28 cellular contexts compared by ENCODE assay signal in the genomic region with DNA sequence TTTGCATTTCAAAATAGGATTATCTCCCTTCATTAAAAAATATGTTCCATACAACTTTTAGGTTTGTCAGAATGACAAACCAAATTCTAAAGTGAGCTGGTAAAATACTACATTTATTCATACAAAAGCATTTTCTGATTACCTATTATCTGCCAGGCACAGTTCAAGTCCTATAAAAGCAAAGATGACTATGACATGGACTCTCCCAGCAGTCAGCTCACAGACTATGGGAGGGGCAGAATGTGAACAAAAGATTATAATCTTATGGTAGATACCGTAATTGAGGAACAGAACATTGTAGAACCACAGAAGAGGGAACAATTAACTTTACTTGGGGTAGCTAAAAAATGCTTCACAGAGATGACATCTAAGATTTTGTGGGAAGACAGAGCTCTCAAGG.
"Had no signal": no experiment of that assay in that cellular context is flagged by ENCODE, and none has a peak within 500 bp of the region (broad histone marks: within the 10 kb centered on the region; RNA-seq: fewer than 3 reads in every experiment).

No MANE protein-coding gene starts in this region.

- H3K36me3 ChIP-seq: MG63 had no signal

- H3K27me3 ChIP-seq: MG63, Peyer's patch, SJSA1 had no signal

- H3K9me3 ChIP-seq: MG63, Peyer's patch, SJSA1 had no signal

- H3K27me3 Mint-ChIP-seq: activated CD4-positive, alpha-beta memory T cell treated with anti-CD3 and anti-CD28 coated beads for 36 hours; activated CD4-positive, alpha-beta T cell treated with anti-CD3 and anti-CD28 coated beads, Interleukin-2, amount 10 ng/mL, durations not matched to agents 7 days and 5 days; activated naive CD4-positive, alpha-beta T cell treated with anti-CD3 and anti-CD28 coated beads, Interleukin-2, amount 50 U/mL, for 24 hours had no signal

- ATAC-seq: SK-N-SH treated with all-trans-retinoic acid at 6 μM for 48 hours had no signal

- DNase-seq: activated CD4-positive, alpha-beta memory T cell treated with anti-CD3 and anti-CD28 coated beads for 36 hours; activated CD4-positive, alpha-beta T cell treated with anti-CD3 and anti-CD28 coated beads, Interleukin-2, amount 10 ng/mL, durations not matched to agents 7 days and 5 days; activated CD4-positive, CD25-positive, alpha-beta regulatory T cell; activated effector memory CD4-positive, alpha-beta T cell treated with Interleukin-2 at 50 U/mL for 16 hours; activated naive CD4-positive, alpha-beta T cell; activated T-cell treated with anti-CD3 and anti-CD28 coated beads for 4 hours; aorta; central memory CD4-positive, alpha-beta T cell; KG1; MG63; MV-4-11; NCI-H1092 treated with DMSO at 0.1 percent for 48 hours; NCI-H1417 treated with DMSO at 0.1 percent for 48 hours; NCI-H1694; NCI-H2029; NCI-H2107; NCI-H2171 treated with DMSO at 0.1 percent for 48 hours; NCI-H226; NCI-H526; NCI-H82; NK-92 treated with Interleukin-12 subunit alpha and Interleukin-12 subunit beta, amount 100 ng/mL, for 24 hours; Peyer's patch; SHP77 had no signal

- H3K4me3 ChIP-seq: MG63, Peyer's patch, SJSA1 had no signal

- H3K9me3 Mint-ChIP-seq: activated CD4-positive, alpha-beta memory T cell treated with anti-CD3 and anti-CD28 coated beads for 36 hours; activated CD4-positive, alpha-beta T cell treated with anti-CD3 and anti-CD28 coated beads, Interleukin-2, amount 10 ng/mL, durations not matched to agents 7 days and 5 days; activated naive CD4-positive, alpha-beta T cell treated with anti-CD3 and anti-CD28 coated beads, Interleukin-2, amount 50 U/mL, for 24 hours; T-helper 1 cell treated with Interleukin-12 subunit alpha and Interleukin-12 subunit beta and Interleukin-4 antibody, amounts not matched to agents 30 μg/mL and 1 μg/mL, for 36 hours had no signal

- H3K27ac ChIP-seq: Peyer's patch, SJSA1, VCaP had no signal

- H3K4me3 Mint-ChIP-seq: activated CD4-positive, alpha-beta memory T cell treated with anti-CD3 and anti-CD28 coated beads for 36 hours; activated CD4-positive, alpha-beta T cell treated with anti-CD3 and anti-CD28 coated beads, Interleukin-2, amount 10 ng/mL, durations not matched to agents 7 days and 5 days; activated naive CD4-positive, alpha-beta T cell treated with anti-CD3 and anti-CD28 coated beads, Interleukin-2, amount 50 U/mL, for 24 hours; T-helper 1 cell treated with Interleukin-12 subunit alpha and Interleukin-12 subunit beta and Interleukin-4 antibody, amounts not matched to agents 30 μg/mL and 1 μg/mL, for 36 hours had no signal

- H3K27ac Mint-ChIP-seq: activated CD4-positive, alpha-beta memory T cell treated with anti-CD3 and anti-CD28 coated beads for 36 hours; activated CD4-positive, alpha-beta T cell treated with anti-CD3 and anti-CD28 coated beads, Interleukin-2, amount 10 ng/mL, durations not matched to agents 7 days and 5 days; activated naive CD4-positive, alpha-beta T cell treated with anti-CD3 and anti-CD28 coated beads, Interleukin-2, amount 50 U/mL, for 24 hours; T-helper 1 cell treated with Interleukin-12 subunit alpha and Interleukin-12 subunit beta and Interleukin-4 antibody, amounts not matched to agents 30 μg/mL and 1 μg/mL, for 36 hours had no signal

- H3K4me1 ChIP-seq: Peyer's patch had no signal
